In genomic region chr12:131894313-131894860, GRCh38 we compare ENCODE assay signal across 8 cellular contexts. TPM values are rescaled to one million over a fixed set of nuclear protein-coding genes. Genes with fewer than 3 reads are reported as not detected.
DNase-seq lines count a peak whose midpoint lies in the region; ATAC-seq and TF ChIP-seq lines count a peak whose summit lies in the region.

Gene ULK1, plus strand, starts transcription at chr12:131894622. Its CDS starts 380 bp downstream, at chr12:131895002.

- H3K36me3 Mint-ChIP-seq in H9 (ENCODE audit: insufficient read depth in 1 of 3, low read depth in 3 of 3), result peaks cover 7 to 16% (median 8%) of the 10 kb centered on the region in 3 experiments; a peak in 6 of 7 replicates
- H3K36me3 Mint-ChIP-seq in nephron progenitor cell (ENCODE audit: low read depth), result peaks cover 7% of the 10 kb centered on the region
- no peaks in the 10 kb centered on the region for H3K36me3 Mint-ChIP-seq in stimulated activated naive CD8-positive, alpha-beta T cell treated with anti-CD3 and anti-CD28 coated beads, Interleukin-15, Interleukin-2, amounts not matched to agents 100 ng/mL and 50 ng/mL, for 24 hours (ENCODE audit: low read depth)

- no peak within 1 kb of the TSS for H3T11ph ChIP-seq in H9 (ENCODE audit: low read length)

- ATAC-seq in RWPE2 (ENCODE audit: low read depth), result peak; percentile 66

- H3K4me2 ChIP-seq in H9 (ENCODE audit: insufficient read depth, insufficient read length, low read length), result peak within 1 kb of the TSS; percentile 61

- peaks cover 12 to 23% of the 10 kb centered on the region in 2 experiments for H3K4me1 Mint-ChIP-seq in H9
- peaks cover 26% of the 10 kb centered on the region for H3K4me1 Mint-ChIP-seq in nephron progenitor cell
- H3K4me1 Mint-ChIP-seq in stimulated activated naive CD8-positive, alpha-beta T cell treated with anti-CD3 and anti-CD28 coated beads, Interleukin-15, Interleukin-2, amounts not matched to agents 100 ng/mL and 50 ng/mL, for 24 hours (ENCODE audit: low read depth), result peaks cover 12% of the 10 kb centered on the region

- no peak within 1 kb of the TSS for H4K8ac ChIP-seq in H9 (replicated peaks; ENCODE audit: insufficient read length, low read depth, low read length)

- H3K9me3 Mint-ChIP-seq in H9 (peaks cover 0 to 3% of the 10 kb centered on the region in 2 experiments; a peak in 2 of 5 replicates), nephron progenitor cell (no peaks in the 10 kb centered on the region)
- no peaks in the 10 kb centered on the region for H3K9me3 Mint-ChIP-seq in stimulated activated naive CD8-positive, alpha-beta T cell treated with anti-CD3 and anti-CD28 coated beads, Interleukin-15, Interleukin-2, amounts not matched to agents 100 ng/mL and 50 ng/mL, for 24 hours

- no peak within 1 kb of the TSS for H3K56ac ChIP-seq in H9 (ENCODE audit: insufficient read length, low read depth, low read length)

- WGBS in H9 (ENCODE audit: extremely low coverage, insufficient read length, low lambda C conversion rate), result no CpG with 5 or more reads among the region's 64 CpGs

- H2AFZ ChIP-seq in H9 (ENCODE audit: low read length), result no peak within 1 kb of the TSS

- H3K9me3 ChIP-seq in ES-I3 (ENCODE audit: control insufficient read depth, insufficient read depth, low read length), result no peaks in the 10 kb centered on the region
- no peaks in the 10 kb centered on the region for H3K9me3 ChIP-seq in H9 (ENCODE audit: control insufficient read depth, low read depth, low read length)
- no peaks in the 10 kb centered on the region for H3K9me3 ChIP-seq in RWPE2 (ENCODE audit: severe bottlenecking)

- H3K4me1 ChIP-seq in ES-I3 (ENCODE audit: insufficient read depth, low read length) (peaks cover 12% of the 10 kb centered on the region), H9 (ENCODE audit: insufficient read depth, low read length) (no peaks in the 10 kb centered on the region), RWPE2 (ENCODE audit: insufficient read depth, poor library complexity, severe bottlenecking) (peaks cover 2% of the 10 kb centered on the region)

- no peak within 1 kb of the TSS for H2BK15ac ChIP-seq in H9 (ENCODE audit: low read depth, low read length)

- H3K14ac ChIP-seq in H9 (ENCODE audit: insufficient read depth, low read length), result peak within 1 kb of the TSS; percentile 72

- H2BK12ac ChIP-seq in H9 (ENCODE audit: insufficient read length, low read depth, low read length), result no peak within 1 kb of the TSS

- H3K23me2 ChIP-seq in H9 (ENCODE audit: insufficient read length, low read depth, low read length, poor library complexity, severe bottlenecking), result peaks cover 7% of the 10 kb centered on the region

- no peaks in the 10 kb centered on the region for H4K20me1 ChIP-seq in H9 (ENCODE audit: control insufficient read depth, insufficient read depth, insufficient read length)

- no peak within 1 kb of the TSS for H3K4ac ChIP-seq in H9 (ENCODE audit: low read depth, low read length)

- no peak within 1 kb of the TSS for H2AK5ac ChIP-seq in H9 (ENCODE audit: insufficient read length, low read length)

- H3K23ac ChIP-seq in H9 (ENCODE audit: insufficient read length, low read depth, low read length), result no peak within 1 kb of the TSS

- no peaks in the 10 kb centered on the region for H3K36me3 ChIP-seq in ES-I3 (ENCODE audit: insufficient read depth, low read length)
- H3K36me3 ChIP-seq in RWPE2 (ENCODE audit: low read depth), result peaks cover 8% of the 10 kb centered on the region; the same call in 1 of the 2 replicates

- peak within 1 kb of the TSS; percentile 75 to 88 for H3K4me3 Mint-ChIP-seq in H9
- peak within 1 kb of the TSS; percentile 88 for H3K4me3 Mint-ChIP-seq in nephron progenitor cell
- H3K4me3 Mint-ChIP-seq in stimulated activated naive CD8-positive, alpha-beta T cell treated with anti-CD3 and anti-CD28 coated beads, Interleukin-15, Interleukin-2, amounts not matched to agents 100 ng/mL and 50 ng/mL, for 24 hours, result peak within 1 kb of the TSS; percentile 83

- no peaks in the 10 kb centered on the region for H3K79me1 ChIP-seq in H9 (ENCODE audit: insufficient read depth, low read depth, low read length, poor library complexity, severe bottlenecking)

- H3K18ac ChIP-seq in H9 (ENCODE audit: insufficient read length, low read depth, low read length), result peak within 1 kb of the TSS; percentile 54

- H4K91ac ChIP-seq in H9 (ENCODE audit: insufficient read length, low read depth, low read length), result no peak within 1 kb of the TSS

- H4K5ac ChIP-seq in H9 (ENCODE audit: insufficient read length, low read depth, low read length), result no peak within 1 kb of the TSS

- H2BK5ac ChIP-seq in H9 (ENCODE audit: insufficient read length, low read length), result no peak within 1 kb of the TSS

- no peak within 1 kb of the TSS for H2BK120ac ChIP-seq in H9 (ENCODE audit: low read depth, low read length, poor library complexity, severe bottlenecking)

- no peaks in the 10 kb centered on the region for H3K27me3 ChIP-seq in H9 (ENCODE audit: insufficient read depth, low read length)
- H3K27me3 ChIP-seq in RWPE2 (ENCODE audit: insufficient read depth, poor library complexity, severe bottlenecking), result no peaks in the 10 kb centered on the region

- H3K9ac ChIP-seq in ES-I3 (ENCODE audit: low read depth, low read length) (peak within 1 kb of the TSS; percentile 68), H9 (ENCODE audit: extremely low read depth, insufficient read length, low read length) (peak within 1 kb of the TSS; percentile 65)

- no peak within 1 kb of the TSS for H2BK20ac ChIP-seq in H9 (ENCODE audit: low read depth, low read length, poor library complexity, severe bottlenecking)

- H3K79me2 ChIP-seq in H9 (ENCODE audit: insufficient read depth, low read length), result no peaks in the 10 kb centered on the region

- no peak for TF ChIP-seq CTCF in H9 (conservative IDR thresholded peaks at IDR 0.05)
- TF ChIP-seq CTCF in RWPE2 (IDR thresholded peaks at IDR 0.05; ENCODE audit: poor library complexity, severe bottlenecking), result no peak
- TF ChIP-seq CTCF in fibroblast of the aortic adventitia (IDR thresholded peaks at IDR 0.05; ENCODE audit: insufficient read depth, low read length), result no peak
- TF ChIP-seq CTCF in nephron progenitor cell (IDR thresholded peaks at IDR 0.05), result no peak

- no peak within 1 kb of the TSS for H3K27ac ChIP-seq in H9 (ENCODE audit: insufficient read length, low read depth, low read length)
- peak within 1 kb of the TSS; percentile 45 for H3K27ac ChIP-seq in RWPE2 (ENCODE audit: poor library complexity, severe bottlenecking)

- H3K27ac Mint-ChIP-seq in H9 (peak within 1 kb of the TSS; percentile 77 to 85 (median 80)), nephron progenitor cell (no peak within 1 kb of the TSS)
- peak within 1 kb of the TSS; percentile 67 for H3K27ac Mint-ChIP-seq in stimulated activated naive CD8-positive, alpha-beta T cell treated with anti-CD3 and anti-CD28 coated beads, Interleukin-15, Interleukin-2, amounts not matched to agents 100 ng/mL and 50 ng/mL, for 24 hours

- peak; percentile 98 for DNase-seq in H9
- DNase-seq in M059J (ENCODE audit: low read depth), result peak; percentile 83
- peak; percentile 88 for DNase-seq in RWPE2 (ENCODE audit: low spot score)
- peak; percentile 92 for DNase-seq in activated T-helper 9 cell treated with anti-CD3 and anti-CD28 coated beads, Interleukin-2, amount 50 U/mL, for 16 hours (ENCODE audit: low read depth)
- peak; percentile 82 for DNase-seq in fibroblast of the aortic adventitia (ENCODE audit: low read depth)
- DNase-seq in nephron progenitor cell, result peak; percentile 97

- H3K4me3 ChIP-seq in RWPE2 (ENCODE audit: severe bottlenecking) (peak within 1 kb of the TSS; percentile 76), fibroblast of the aortic adventitia (ENCODE audit: low read depth, low read length) (peak within 1 kb of the TSS; percentile 81)

- H3K27me3 Mint-ChIP-seq in H9 (ENCODE audit: low read depth) (peaks cover 2% of the 10 kb centered on the region; the same call in 1 of the 2 replicates), nephron progenitor cell (ENCODE audit: low read depth, poor library complexity) (peaks cover 12% of the 10 kb centered on the region)
- H3K27me3 Mint-ChIP-seq in stimulated activated naive CD8-positive, alpha-beta T cell treated with anti-CD3 and anti-CD28 coated beads, Interleukin-15, Interleukin-2, amounts not matched to agents 100 ng/mL and 50 ng/mL, for 24 hours, result no peaks in the 10 kb centered on the region

RNA-seq across cellular contexts. Expression of gene ULK1, which starts in this region (rescaled TPM):
- total RNA-seq in H9 (2021) (52.7 and 57.2 TPM in 2 replicates), fibroblast of the aortic adventitia (ENCODE audit: low replicate concordance) (9.1 and 21.2 TPM in 2 replicates)
- total RNA-seq in M059J (2014; rRNA removed; shearing (Covaris generic)), result 4.5 and 7.5 TPM in 2 replicates
